ENCODE assay signal across 1 cellular context in genomic region chr1:204171751-204172178, GRCh38.
TF ChIP-seq lines count a peak whose summit lies in the region.

No MANE protein-coding gene starts in this region.

TF ChIP-seq in HepG2, 621 proteins besides CTCF, POLR2A, EP300 and RAD21 (continued from another document and continues in another):
- TF ChIP-seq TIGD3 (CRISPR knock-in tag; IDR thresholded peaks at IDR 0.05; ENCODE audit: borderline replicate concordance) (no peak), CCAR2 (optimal IDR thresholded peaks at IDR 0.05; ENCODE audit: low read depth, low read length) (no peak), BCL6 (CRISPR knock-in tag; IDR thresholded peaks at IDR 0.05) (peak; percentile 87), GPN1 (CRISPR knock-in tag; IDR thresholded peaks at IDR 0.05; ENCODE audit: borderline replicate concordance) (no peak), FUBP1 (CRISPR knock-in tag; IDR thresholded peaks at IDR 0.05; ENCODE audit: borderline replicate concordance) (no peak), MEIS1 (CRISPR knock-in tag; IDR thresholded peaks at IDR 0.05; ENCODE audit: borderline replicate concordance) (no peak), ZHX2 (IDR thresholded peaks at IDR 0.05; ENCODE audit: low read depth) (no peak), ZHX2 (CRISPR knock-in tag; IDR thresholded peaks at IDR 0.05; ENCODE audit: borderline replicate concordance) (no peak), KDM2A (CRISPR knock-in tag; IDR thresholded peaks at IDR 0.05; ENCODE audit: borderline replicate concordance, low read depth) (no peak), ZNF205 (CRISPR knock-in tag; IDR thresholded peaks at IDR 0.05) (no peak), ZNF33A (CRISPR knock-in tag; IDR thresholded peaks at IDR 0.05; ENCODE audit: borderline replicate concordance) (no peak), AFF4 (CRISPR knock-in tag; IDR thresholded peaks at IDR 0.05) (no peak), TOE1 (CRISPR knock-in tag; IDR thresholded peaks at IDR 0.05) (no peak), SP2 (CRISPR knock-in tag; IDR thresholded peaks at IDR 0.05) (no peak), TEAD3 (CRISPR knock-in tag; optimal IDR thresholded peaks at IDR 0.05; ENCODE audit: borderline replicate concordance) (peak; percentile 12), ZNF441 (CRISPR knock-in tag; IDR thresholded peaks at IDR 0.05; ENCODE audit: borderline replicate concordance) (no peak), CEBPG (CRISPR knock-in tag; IDR thresholded peaks at IDR 0.05) (peak; percentile 62), TMF1 (CRISPR knock-in tag; IDR thresholded peaks at IDR 0.05; ENCODE audit: low read depth) (no peak), ZNF335 (CRISPR knock-in tag; IDR thresholded peaks at IDR 0.05) (no peak), ZSCAN9 (CRISPR knock-in tag; IDR thresholded peaks at IDR 0.05; ENCODE audit: borderline replicate concordance) (no peak), CREB1 (IDR thresholded peaks at IDR 0.05) (no peak), CREB1 (CRISPR knock-in tag; IDR thresholded peaks at IDR 0.05) (0 out of 2 replicates have a peak, but pooled peaks have one; percentile 19), TRIM22 (IDR thresholded peaks at IDR 0.05) (no peak), U2AF2 (IDR thresholded peaks at IDR 0.05; ENCODE audit: low read depth, low read length) (no peak), RARA (CRISPR knock-in tag; IDR thresholded peaks at IDR 0.05) (peak; percentile 91), RFX5 (IDR thresholded peaks at IDR 0.05; ENCODE audit: low read depth, low read length) (no peak), NFE2L2 (IDR thresholded peaks at IDR 0.05; ENCODE audit: low read length) (no peak), ELK4 (CRISPR knock-in tag; IDR thresholded peaks at IDR 0.05; ENCODE audit: borderline replicate concordance) (no peak), ATM (IDR thresholded peaks at IDR 0.05; ENCODE audit: borderline replicate concordance) (no peak), ZNF839 (CRISPR knock-in tag; IDR thresholded peaks at IDR 0.05; ENCODE audit: borderline replicate concordance) (no peak), PAWR (CRISPR knock-in tag; IDR thresholded peaks at IDR 0.05; ENCODE audit: borderline replicate concordance) (no peak), BCLAF1 (IDR thresholded peaks at IDR 0.05) (no peak), ATF2 (CRISPR knock-in tag; IDR thresholded peaks at IDR 0.05) (no peak), MYNN (CRISPR knock-in tag; IDR thresholded peaks at IDR 0.05; ENCODE audit: low read depth) (no peak), MIXL1 (CRISPR knock-in tag; IDR thresholded peaks at IDR 0.05) (no peak), PBX2 (CRISPR knock-in tag; IDR thresholded peaks at IDR 0.05) (no peak)
